ENCODE assay signal across 12 cellular contexts in the genomic region with DNA sequence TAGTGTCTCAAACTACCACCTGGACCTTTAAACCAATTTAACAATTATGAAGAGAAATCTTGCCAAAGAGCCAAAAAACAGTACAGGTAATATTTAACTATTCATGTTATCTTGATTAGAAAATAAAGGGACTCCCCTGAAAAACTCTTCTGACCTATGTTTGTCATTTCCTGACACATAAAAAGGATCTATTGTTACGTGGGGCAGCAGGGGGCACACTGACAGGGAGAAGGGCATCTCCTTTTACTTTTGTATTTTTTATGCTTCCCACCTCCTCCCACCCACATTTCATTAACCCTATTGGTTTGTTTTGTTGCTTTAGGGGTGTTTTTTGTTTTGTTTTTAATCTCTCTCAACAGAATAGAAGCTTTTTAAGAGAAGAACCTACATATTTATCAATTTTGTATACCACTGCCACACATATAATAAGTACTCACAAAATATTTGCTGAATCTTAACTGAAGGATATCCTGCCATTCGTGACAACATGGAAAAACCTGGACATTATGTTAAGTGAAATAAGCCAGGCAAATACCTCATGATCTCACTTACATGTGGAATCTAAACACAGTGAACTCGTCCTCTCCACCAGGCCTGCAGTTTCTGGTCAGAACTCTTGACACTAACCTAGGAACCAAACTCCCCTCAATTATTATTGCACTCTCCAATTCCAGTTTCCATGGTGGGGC. TPM values are rescaled to one million over a fixed set of nuclear protein-coding genes. Genes with fewer than 3 reads are reported as not detected.
DNase-seq lines count a peak whose midpoint lies in the region; ATAC-seq, FAIRE-seq and TF ChIP-seq lines count a peak whose summit lies in the region.
"Had no signal": no experiment of that assay in that cellular context is flagged by ENCODE, and none has a peak within 500 bp of the region (broad histone marks: within the 10 kb centered on the region; RNA-seq: fewer than 3 reads in every experiment).

No MANE protein-coding gene starts in this region.

- intact Hi-C loops in CD4-positive, alpha-beta memory T cell (cut with micrococcal nuclease) = loop anchor here (2.0 kb wide), 1 partner anchor 16 kb away; no protein-coding TSS in a partner anchor

- peaks cover 7 to 14% of the 10 kb centered on the region in 2 donors for H3K36me3 Mint-ChIP-seq in CD4-positive, alpha-beta memory T cell
- no peaks in the 10 kb centered on the region for H3K36me3 Mint-ChIP-seq in WTC11

- POLR2A ChIA-PET in CD4-positive, alpha-beta memory T cell (lab: Charles Lee; ENCODE audit: partially characterized antibody) = no interaction called here
- POLR2A ChIA-PET in WTC11 (lab: Charles Lee) = no interaction called here

- H3K27ac ChIP-seq in CD4-positive, alpha-beta memory T cell (ENCODE audit: low read depth, low read length) = no peak overlapping the region
- H3K27ac ChIP-seq in effector memory CD4-positive, alpha-beta T cell (ENCODE audit: insufficient read depth, low read length, poor library complexity, severe bottlenecking) = no peak overlapping the region

- peaks cover 60% of the 10 kb centered on the region for H3K4me1 ChIP-seq in CD4-positive, alpha-beta memory T cell (ENCODE audit: insufficient read depth, low read length)
- peaks cover 19% of the 10 kb centered on the region for H3K4me1 ChIP-seq in effector memory CD4-positive, alpha-beta T cell (ENCODE audit: control insufficient read depth, insufficient read depth, low read length, poor library complexity, severe bottlenecking)

- H3K36me3 ChIP-seq in CD4-positive, alpha-beta memory T cell (ENCODE audit: insufficient read depth, low read length) = no peaks in the 10 kb centered on the region
- H3K36me3 ChIP-seq in H7 (replicated peaks; ENCODE audit: control insufficient read depth, insufficient read depth, low read length) = no peaks in the 10 kb centered on the region
- no peaks in the 10 kb centered on the region for H3K36me3 ChIP-seq in kidney epithelial cell (ENCODE audit: control insufficient read depth, insufficient read depth, low read length)
- H3K36me3 ChIP-seq in effector memory CD4-positive, alpha-beta T cell (ENCODE audit: control insufficient read depth, insufficient read depth, low read length) = no peaks in the 10 kb centered on the region

- TF ChIP-seq CTCF in WTC11 (IDR thresholded peaks at IDR 0.05) (no peak), kidney epithelial cell (IDR thresholded peaks at IDR 0.05; ENCODE audit: insufficient read depth, low read length, poor library complexity, severe bottlenecking) (peak; percentile 13)

- H3K27ac Mint-ChIP-seq in CD4-positive, alpha-beta memory T cell = peak overlapping the region in 6 of 7 donors; percentile 8 to 79 (median 26)
- peak overlapping the region; percentile 76; the same call in 1 of the 2 replicates for H3K27ac Mint-ChIP-seq in WTC11
- H3K27ac Mint-ChIP-seq: activated T-helper 1 cell treated with anti-CD3 and anti-CD28 coated beads, Interleukin-12 subunit alpha, Interleukin-12 subunit beta, Interleukin-2, Interleukin-4 antibody, amounts not matched to agents 30 ng/mL and 10 ng/mL and 1 ng/mL, durations not matched to agents 14 hours and 24 hours and 36 hours; stimulated activated memory B cell treated with anti-CD40 and anti-IgM and Interleukin-4, amounts not matched to agents 10 μg/mL and 1 μg/mL and 100 μg/mL, for 72 hours had no signal

- no peaks in the 10 kb centered on the region for H3K9me3 ChIP-seq in CD4-positive, alpha-beta memory T cell (ENCODE audit: control insufficient read depth in 1 of 2, low read length in 2 of 2)
- H3K9me3 ChIP-seq in effector memory CD4-positive, alpha-beta T cell (ENCODE audit: control insufficient read depth, low read length) = no peaks in the 10 kb centered on the region

- no peak overlapping the region for H3K4me3 ChIP-seq in CD4-positive, alpha-beta memory T cell (ENCODE audit: low read length in 2 of 2)
- H3K4me3 ChIP-seq in H7 (ENCODE audit: insufficient read depth, low read depth, low read length) = no peak overlapping the region
- H3K4me3 ChIP-seq in kidney epithelial cell (ENCODE audit: low read depth, low read length) = no peak overlapping the region
- H3K4me3 ChIP-seq in effector memory CD4-positive, alpha-beta T cell (ENCODE audit: insufficient read depth, low read depth, low read length, poor library complexity, severe bottlenecking) = no peak overlapping the region

- no peaks in the 10 kb centered on the region for H3K9me3 Mint-ChIP-seq in CD4-positive, alpha-beta memory T cell
- H3K9me3 Mint-ChIP-seq in WTC11 = no peaks in the 10 kb centered on the region
- H3K9me3 Mint-ChIP-seq: activated T-helper 1 cell treated with anti-CD3 and anti-CD28 coated beads, Interleukin-12 subunit alpha, Interleukin-12 subunit beta, Interleukin-2, Interleukin-4 antibody, amounts not matched to agents 30 ng/mL and 10 ng/mL and 1 ng/mL, durations not matched to agents 14 hours and 24 hours and 36 hours; stimulated activated memory B cell treated with anti-CD40 and anti-IgM and Interleukin-4, amounts not matched to agents 10 μg/mL and 1 μg/mL and 100 μg/mL, for 72 hours had no signal

- DNase-seq in CD4-positive, alpha-beta memory T cell = no peak
- DNase-seq in H7 = peak; percentile 42
- DNase-seq in WTC11 (ENCODE audit: low spot score) = no peak
- DNase-seq in kidney epithelial cell (ENCODE audit: low read depth) = no peak
- no peak for DNase-seq in GM19239 (ENCODE audit: insufficient read length, low spot score)
- DNase-seq in effector memory CD4-positive, alpha-beta T cell = no peak
- DNase-seq in EL = no peak
- DNase-seq: DMS153, NCI-H524 treated with DMSO at 0.1 percent for 48 hours had no signal

- no peak for FAIRE-seq in GM19239 (lab: Jason Lieb, UNC)

- peaks cover 40 to 64% (median 54%) of the 10 kb centered on the region in 4 donors for H3K4me1 Mint-ChIP-seq in CD4-positive, alpha-beta memory T cell
- H3K4me1 Mint-ChIP-seq in WTC11 = peaks cover 39% of the 10 kb centered on the region

- H3K27me3 ChIP-seq in CD4-positive, alpha-beta memory T cell (ENCODE audit: insufficient read depth, low read length) = no peaks in the 10 kb centered on the region
- H3K27me3 ChIP-seq in H7 (ENCODE audit: control insufficient read depth, insufficient read depth, low read length) (no peaks in the 10 kb centered on the region), kidney epithelial cell (ENCODE audit: control insufficient read depth, insufficient read depth, low read length) (no peaks in the 10 kb centered on the region)
- no peaks in the 10 kb centered on the region for H3K27me3 ChIP-seq in effector memory CD4-positive, alpha-beta T cell (replicated peaks; ENCODE audit: control insufficient read depth, insufficient read depth, low read length, poor library complexity, severe bottlenecking)

- ATAC-seq in WTC11 (peak; percentile 50), GM18511 (IDR thresholded peaks at IDR 0.05; ENCODE audit: unreplicated experiment) (no peak)
- ATAC-seq: stimulated activated memory B cell treated with anti-CD40 and anti-IgM and Interleukin-4, amounts not matched to agents 10 μg/mL and 1 μg/mL and 100 μg/mL, for 72 hours had no signal

- peak overlapping the region in 4 of 8 donors; percentile 13 to 53 (median 18) for H3K4me3 Mint-ChIP-seq in CD4-positive, alpha-beta memory T cell
- no peak overlapping the region for H3K4me3 Mint-ChIP-seq in WTC11
- H3K4me3 Mint-ChIP-seq: activated T-helper 1 cell treated with anti-CD3 and anti-CD28 coated beads, Interleukin-12 subunit alpha, Interleukin-12 subunit beta, Interleukin-2, Interleukin-4 antibody, amounts not matched to agents 30 ng/mL and 10 ng/mL and 1 ng/mL, durations not matched to agents 14 hours and 24 hours and 36 hours; stimulated activated memory B cell treated with anti-CD40 and anti-IgM and Interleukin-4, amounts not matched to agents 10 μg/mL and 1 μg/mL and 100 μg/mL, for 72 hours had no signal

- CTCF ChIA-PET in CD4-positive, alpha-beta memory T cell (lab: Charles Lee; ENCODE audit: partially characterized antibody) = interaction anchor here (2.4 to 3.5 kb wide), 3 partner anchors 11 to 18 kb away, joined by 7 to 20 read pairs (median 10); a partner anchor contains a TSS
- CTCF ChIA-PET in WTC11 (lab: Charles Lee) = interaction anchor here (0.7 to 2.0 kb wide), 2 partner anchors 18 to 126 kb away, joined by 3 to 6 read pairs; a partner anchor contains a TSS

- no peaks in the 10 kb centered on the region for H3K27me3 Mint-ChIP-seq in CD4-positive, alpha-beta memory T cell
- H3K27me3 Mint-ChIP-seq in WTC11 (ENCODE audit: low read depth) = no peaks in the 10 kb centered on the region
- H3K27me3 Mint-ChIP-seq: stimulated activated memory B cell treated with anti-CD40 and anti-IgM and Interleukin-4, amounts not matched to agents 10 μg/mL and 1 μg/mL and 100 μg/mL, for 72 hours had no signal

TF ChIP-seq in WTC11, 78 proteins besides CTCF, POLR2A, EP300 and RAD21 (continues in another document):
- TF ChIP-seq ZNF232 (CRISPR knock-in tag; IDR thresholded peaks at IDR 0.05) = no peak
- TF ChIP-seq ZNF671 (CRISPR knock-in tag; IDR thresholded peaks at IDR 0.05) = no peak
- TF ChIP-seq, protein P1, sequence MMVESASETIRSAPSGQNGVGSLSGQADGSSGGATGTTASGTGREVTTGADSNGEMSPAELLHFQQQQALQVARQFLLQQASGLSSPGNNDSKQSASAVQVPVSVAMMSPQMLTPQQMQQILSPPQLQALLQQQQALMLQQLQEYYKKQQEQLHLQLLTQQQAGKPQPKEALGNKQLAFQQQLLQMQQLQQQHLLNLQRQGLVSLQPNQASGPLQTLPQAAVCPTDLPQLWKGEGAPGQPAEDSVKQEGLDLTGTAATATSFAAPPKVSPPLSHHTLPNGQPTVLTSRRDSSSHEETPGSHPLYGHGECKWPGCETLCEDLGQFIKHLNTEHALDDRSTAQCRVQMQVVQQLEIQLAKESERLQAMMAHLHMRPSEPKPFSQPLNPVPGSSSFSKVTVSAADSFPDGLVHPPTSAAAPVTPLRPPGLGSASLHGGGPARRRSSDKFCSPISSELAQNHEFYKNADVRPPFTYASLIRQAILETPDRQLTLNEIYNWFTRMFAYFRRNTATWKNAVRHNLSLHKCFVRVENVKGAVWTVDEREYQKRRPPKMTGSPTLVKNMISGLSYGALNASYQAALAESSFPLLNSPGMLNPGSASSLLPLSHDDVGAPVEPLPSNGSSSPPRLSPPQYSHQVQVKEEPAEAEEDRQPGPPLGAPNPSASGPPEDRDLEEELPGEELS (CRISPR knock-in tag; IDR thresholded peaks at IDR 0.05) = no peak

RNA-seq across cellular contexts. Expression of a gene that starts 17.7 kb away (rescaled TPM):
- 10 to 100 TPM; 52.7 to 56.1 TPM for total RNA-seq in CD4-positive, alpha-beta memory T cell
- 10 to 100 TPM; 17.6 to 21.6 TPM for polyA plus RNA-seq in CD4-positive, alpha-beta memory T cell
- 10.5 and 11.6 TPM in 2 replicates for total RNA-seq in H7 (2014; rRNA removed; shearing (Covaris generic))
- 14.9 to 20.7 TPM (median 17.7 TPM) in 3 replicates for total RNA-seq in WTC11 (2021)
- 20.7 and 22.0 TPM in 2 replicates for total RNA-seq in kidney epithelial cell
